1 cellular context compared by ENCODE assay signal in genomic region chr2:104863229-104863584, GRCh38.
TF ChIP-seq lines count a peak whose summit lies in the region.

No MANE protein-coding gene starts in this region.

TF ChIP-seq in GM23338, 12 proteins besides CTCF, POLR2A, EP300 and RAD21 (continued from another document):
- no peak for TF ChIP-seq REST (IDR thresholded peaks at IDR 0.05; ENCODE audit: unreplicated experiment)
- TF ChIP-seq STAT1 (IDR thresholded peaks at IDR 0.05; ENCODE audit: unreplicated experiment): no peak
- no peak for TF ChIP-seq ZNF114 (CRISPR knock-in tag; IDR thresholded peaks at IDR 0.05)
- TF ChIP-seq EZH2phosphoT487 (IDR thresholded peaks at IDR 0.05; ENCODE audit: unreplicated experiment): no peak
- no peak for TF ChIP-seq EZH2 (IDR thresholded peaks at IDR 0.05; ENCODE audit: low read depth, unreplicated experiment)
- no peak for TF ChIP-seq JUNB (IDR thresholded peaks at IDR 0.05; ENCODE audit: unreplicated experiment)
- TF ChIP-seq ZNF331 (CRISPR knock-in tag; IDR thresholded peaks at IDR 0.05; ENCODE audit: low read depth): no peak
- TF ChIP-seq CREB1 (CRISPR knock-in tag; IDR thresholded peaks at IDR 0.05; ENCODE audit: low read depth): no peak
- no peak for TF ChIP-seq POLR2AphosphoS5 (IDR thresholded peaks at IDR 0.05; ENCODE audit: low read depth)
- TF ChIP-seq NANOG (IDR thresholded peaks at IDR 0.05; ENCODE audit: borderline replicate concordance): no peak
